15 cellular contexts compared by ENCODE assay signal in genomic region chr2:100008960-100009359, GRCh38.
DNase-seq lines count a peak whose midpoint lies in the region; ATAC-seq and TF ChIP-seq lines count a peak whose summit lies in the region.
"Had no signal": no experiment of that assay in that cellular context is flagged by ENCODE, and none has a peak within 500 bp of the region (broad histone marks: within the 10 kb centered on the region; RNA-seq: fewer than 3 reads in every experiment).

No MANE protein-coding gene starts in this region.

- H3K4me1 ChIP-seq in adipocyte (ENCODE audit: control insufficient read depth, insufficient read depth, low read length) = peaks cover 31% of the 10 kb centered on the region

- H3K27ac ChIP-seq in 22Rv1 = peak overlapping the region; percentile 98
- H3K27ac ChIP-seq: coronary artery, PC-9, vagina had no signal

- peak; percentile 57 for DNase-seq in HFFc6
- peak; percentile 50 for DNase-seq in adipocyte (ENCODE audit: low read depth)
- DNase-seq in iris pigment epithelial cell (ENCODE audit: low read depth) = peak; percentile 28
- no peak for DNase-seq in NCI-H2029 treated with DMSO at 0.1 percent for 48 hours (lab: John Stamatoyannopoulos, UW)
- DNase-seq in SW 1271 (lab: John Stamatoyannopoulos, UW) = no peak
- DNase-seq: ACHN; activated naive CD4-positive, alpha-beta T cell treated with anti-CD3 and anti-CD28 coated beads for 36 hours; kidney glomerular epithelial cell; PC-9; T1000 had no signal

- peaks cover 8% of the 10 kb centered on the region; the same call in 1 of the 2 replicates for H3K36me3 Mint-ChIP-seq in HFFc6 (ENCODE audit: low read depth)

- no peak overlapping the region for H3K4me3 Mint-ChIP-seq in HFFc6
- H3K4me3 Mint-ChIP-seq: activated naive CD4-positive, alpha-beta T cell treated with anti-CD3 and anti-CD28 coated beads for 36 hours had no signal

- ATAC-seq in GM21786 (IDR thresholded peaks at IDR 0.05; ENCODE audit: unreplicated experiment) = no peak
- no peak for ATAC-seq in GM19324 (IDR thresholded peaks at IDR 0.05; ENCODE audit: low FRiP score, unreplicated experiment)

- peak overlapping the region; percentile 61 for H3K27ac Mint-ChIP-seq in HFFc6
- H3K27ac Mint-ChIP-seq: activated naive CD4-positive, alpha-beta T cell treated with anti-CD3 and anti-CD28 coated beads for 36 hours had no signal

- H3K9ac ChIP-seq in adipocyte (ENCODE audit: low read length) = no peak overlapping the region

- peaks cover 3% of the 10 kb centered on the region for H3K27me3 ChIP-seq in adipocyte (replicated peaks; ENCODE audit: control insufficient read depth, insufficient read depth, low read length)
- H3K27me3 ChIP-seq: vagina had no signal

- no peaks in the 10 kb centered on the region for H3K9me3 ChIP-seq in adipocyte (ENCODE audit: control insufficient read depth, low read length)
- H3K9me3 ChIP-seq: vagina had no signal

- H3K27me3 Mint-ChIP-seq in HFFc6 (ENCODE audit: insufficient read depth) = no peaks in the 10 kb centered on the region; the same call in 1 of the 2 replicates

- H3K4me3 ChIP-seq in adipocyte (ENCODE audit: low read length) = no peak overlapping the region
- H3K4me3 ChIP-seq: coronary artery, PC-9, vagina had no signal

- H3K9me3 Mint-ChIP-seq in HFFc6 = no peaks in the 10 kb centered on the region
- H3K9me3 Mint-ChIP-seq: activated naive CD4-positive, alpha-beta T cell treated with anti-CD3 and anti-CD28 coated beads for 36 hours had no signal

- TF ChIP-seq CTCF in 22Rv1 (IDR thresholded peaks at IDR 0.05) (no peak), HFFc6 (IDR thresholded peaks at IDR 0.05) (no peak)

- no peaks in the 10 kb centered on the region for H3K36me3 ChIP-seq in adipocyte (ENCODE audit: control insufficient read depth, insufficient read depth, low read length, severe bottlenecking)
- H3K36me3 ChIP-seq: vagina had no signal

- peaks cover 58% of the 10 kb centered on the region for H3K4me1 Mint-ChIP-seq in HFFc6 (ENCODE audit: low read depth)

Comparison
In these comparisons a context has a peak if more than half of its experiments do, and no peak if none do; other contexts are left out.
1. DNase-seq: peak in HFFc6 (single experiment), adipocyte (single experiment) and iris pigment epithelial cell (single experiment); none in NCI-H2029 treated with DMSO at 0.1 percent for 48 hours (single experiment) and SW 1271 (0 of 2).